ENCODE assay signal across 12 cellular contexts in genomic region chr9:98132806-98133631, GRCh38. TPM values are rescaled to one million over a fixed set of nuclear protein-coding genes. Genes with fewer than 3 reads are reported as not detected.
A peak's percentile ranks its signal among the peaks of the same experiment; 100 is the strongest.
DNase-seq lines count a peak whose midpoint lies in the region; ATAC-seq and TF ChIP-seq lines count a peak whose summit lies in the region.
"Had no signal": no experiment of that assay in that cellular context is flagged by ENCODE, and none has a peak within 500 bp of the region (broad histone marks: within the 10 kb centered on the region; RNA-seq: fewer than 3 reads in every experiment).

No MANE protein-coding gene starts in this region.

- H3K79me2 ChIP-seq in osteoblast (ENCODE audit: insufficient read depth, low read length): no peaks in the 10 kb centered on the region

- no peaks in the 10 kb centered on the region for H3K27me3 ChIP-seq in RWPE2 (ENCODE audit: insufficient read depth, poor library complexity, severe bottlenecking)
- H3K27me3 ChIP-seq in osteoblast (ENCODE audit: insufficient read depth, low read length): peaks cover 8% of the 10 kb centered on the region
- H3K27me3 ChIP-seq: MG63, SJSA1, tibial artery had no signal

- no peak overlapping the region for H3K4me2 ChIP-seq in osteoblast (ENCODE audit: insufficient read depth, low read length)

- no peak overlapping the region for H2AFZ ChIP-seq in osteoblast (ENCODE audit: low read length)

- TF ChIP-seq CTCF in RWPE2 (IDR thresholded peaks at IDR 0.05; ENCODE audit: poor library complexity, severe bottlenecking) (no peak), osteoblast (IDR thresholded peaks at IDR 0.05; ENCODE audit: extremely low read depth, low read depth, low read length) (no peak)

- H3K4me3 ChIP-seq in RWPE2 (ENCODE audit: severe bottlenecking): no peak overlapping the region
- H3K4me3 ChIP-seq in osteoblast (ENCODE audit: insufficient read depth, low read length): no peak overlapping the region
- H3K4me3 ChIP-seq: MG63, SJSA1, tibial artery had no signal

- H3K4me1 ChIP-seq in RWPE2 (ENCODE audit: insufficient read depth, poor library complexity, severe bottlenecking) (no peaks in the 10 kb centered on the region), osteoblast (ENCODE audit: insufficient read depth, low read length) (no peaks in the 10 kb centered on the region)
- H3K4me1 ChIP-seq: SJSA1 had no signal

- H3K27ac ChIP-seq in RWPE2 (ENCODE audit: poor library complexity, severe bottlenecking): no peak overlapping the region
- no peak overlapping the region for H3K27ac ChIP-seq in osteoblast (ENCODE audit: low read depth, low read length)
- H3K27ac ChIP-seq: SJSA1, tibial artery had no signal

- peaks cover 67% of the 10 kb centered on the region for H3K36me3 ChIP-seq in RWPE2 (ENCODE audit: low read depth)
- no peaks in the 10 kb centered on the region for H3K36me3 ChIP-seq in osteoblast (ENCODE audit: insufficient read depth, low read length)
- H3K36me3 ChIP-seq: MG63, SJSA1, tibial artery had no signal

- H3K9me3 ChIP-seq in RWPE2 (ENCODE audit: severe bottlenecking): no peaks in the 10 kb centered on the region
- H3K9me3 ChIP-seq in osteoblast (ENCODE audit: low read depth, low read length): no peaks in the 10 kb centered on the region
- H3K9me3 ChIP-seq: MG63, SJSA1, tibial artery had no signal

- ATAC-seq in GM21786 (IDR thresholded peaks at IDR 0.05; ENCODE audit: unreplicated experiment) (peak; percentile 50), RWPE2 (ENCODE audit: low read depth) (no peak), GM18870 (IDR thresholded peaks at IDR 0.05; ENCODE audit: unreplicated experiment) (no peak), GM19455 (IDR thresholded peaks at IDR 0.05; ENCODE audit: unreplicated experiment) (no peak), HG03025 (IDR thresholded peaks at IDR 0.05; ENCODE audit: low FRiP score, unreplicated experiment) (no peak)

- DNase-seq in NCI-H187 treated with DMSO at 0.1 percent for 48 hours (lab: John Stamatoyannopoulos, UW): peak; percentile 35
- DNase-seq in RWPE2 (ENCODE audit: low spot score): peak; percentile 36
- DNase-seq in osteoblast (ENCODE audit: insufficient read length, low spot score, missing footprints): peak; percentile 76
- DNase-seq: activated CD4-positive, alpha-beta T cell treated with anti-CD3 and anti-CD28 coated beads for 48 hours; EL; MG63 had no signal

- no peaks in the 10 kb centered on the region for H4K20me1 ChIP-seq in osteoblast (ENCODE audit: insufficient read depth, low read length)

RNA-seq across cellular contexts. Expression of gene TRIM14, which starts 14.0 kb away (rescaled TPM):
- 0.59 and 1.1 TPM in 2 replicates for total RNA-seq in osteoblast

RNA-seq across cellular contexts. Expression of gene CORO2A, which starts 59.4 kb away (rescaled TPM):
- 0.29 and 0.72 TPM in 2 replicates for total RNA-seq in osteoblast
